Comparison of ENCODE assay signal across 8 cellular contexts in genomic region chr3:177589921-177590336, GRCh38.
DNase-seq lines count a peak whose midpoint lies in the region; ATAC-seq, FAIRE-seq and TF ChIP-seq lines count a peak whose summit lies in the region.

No MANE protein-coding gene starts in this region.

- ATAC-seq in HG02642 (IDR thresholded peaks at IDR 0.05; ENCODE audit: poor library complexity, unreplicated experiment): peak; percentile 72
- peak; percentile 61 to 81 (median 72) for ATAC-seq in pancreas

- no peaks in the 10 kb centered on the region for H3K36me3 ChIP-seq in pancreas

- no peaks in the 10 kb centered on the region for H3K9me3 ChIP-seq in pancreas

- H3K4me3 ChIP-seq in pancreas: no peak overlapping the region

- H3K27me3 ChIP-seq in pancreas: no peaks in the 10 kb centered on the region

- 56 to 61% methylated on average over 4 of the region's 4 CpGs for WGBS in pancreas, 2 donors

- H3K27ac ChIP-seq in pancreas: peak overlapping the region in 3 of 4 donors; percentile 20 to 68 (median 36)

- peaks cover 17 to 49% (median 40%) of the 10 kb centered on the region in 3 donors for H3K4me1 ChIP-seq in pancreas

- intact Hi-C loops in pancreas (cut with DNase I): no loop called here

- FAIRE-seq in pancreas (lab: Jason Lieb, UNC): no peak

- DNase-seq in NOMO-1 treated with DMSO at 0.1 percent for 48 hours (lab: John Stamatoyannopoulos, UW; ENCODE audit: unreplicated experiment) (peak; percentile 59), NOMO-1 treated with dmso at 0.1 percent for 144 hours (lab: John Stamatoyannopoulos, UW; ENCODE audit: unreplicated experiment) (no peak), NCI-H187 (lab: John Stamatoyannopoulos, UW) (peak; percentile 9 to 13), brain pericyte (ENCODE audit: low read depth, low spot score) (peak; percentile 60), pancreas (peak in 2 of 6 donors; percentile 33 to 51), KG1 (lab: John Stamatoyannopoulos, UW) (no peak), medulla oblongata (ENCODE audit: extremely low spot score) (no peak)

- no peak for TF ChIP-seq CTCF in pancreas (IDR thresholded peaks at IDR 0.05)

Comparison
In these comparisons a context has a peak if more than half of its experiments do, and no peak if none do; other contexts are left out.
1. DNase-seq: peak in NOMO-1 treated with DMSO at 0.1 percent for 48 hours (single experiment), NCI-H187 (2 of 2) and brain pericyte (single experiment); none in NOMO-1 treated with dmso at 0.1 percent for 144 hours (single experiment), KG1 (single experiment) and medulla oblongata (single experiment).